8 cellular contexts compared by ENCODE assay signal in the genomic region with DNA sequence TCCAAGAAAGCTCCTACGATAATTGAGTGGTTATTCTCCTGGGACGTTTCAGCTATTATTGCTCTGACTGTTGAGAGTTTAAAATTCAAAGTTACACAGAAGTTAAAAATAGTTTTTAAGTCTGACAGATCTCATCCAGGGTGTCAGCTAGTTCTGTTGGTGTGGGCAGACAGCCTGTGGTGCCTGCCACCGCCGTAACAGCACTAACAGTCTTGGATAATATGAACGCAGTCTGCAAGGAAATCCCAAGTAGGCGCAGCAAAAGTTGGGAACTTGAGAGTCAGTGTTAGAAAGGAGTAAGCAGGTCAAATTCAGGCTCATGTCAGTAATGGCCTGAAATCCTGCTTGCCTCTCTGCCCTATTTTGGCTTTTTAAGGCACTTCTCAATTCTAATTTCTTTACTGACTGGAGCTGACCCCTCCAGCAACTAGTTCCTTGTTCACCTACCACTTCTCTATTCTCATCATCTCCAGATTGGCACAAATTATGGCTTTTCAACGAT. TPM values are rescaled to one million over a fixed set of nuclear protein-coding genes. Genes with fewer than 3 reads are reported as not detected.
DNase-seq lines count a peak whose midpoint lies in the region; ATAC-seq, FAIRE-seq and TF ChIP-seq lines count a peak whose summit lies in the region.

No MANE protein-coding gene starts in this region.

- no peak for TF ChIP-seq POLR2A in GM12892 (IDR thresholded peaks at IDR 0.05; ENCODE audit: low read depth, low read length)

- H3K4me3 ChIP-seq in HUES48 (ENCODE audit: low read depth, low read length) (0 out of 2 replicates have a peak overlapping the region, but pooled peaks have one; percentile 93), hepatocyte (peak overlapping the region; percentile 89)

- POLR2A ChIA-PET in activated CD4-positive, alpha-beta memory T cell treated with anti-CD3 and anti-CD28 coated beads for 36 hours (lab: Charles Lee): interaction anchor here (0.6 kb wide), 1 partner anchor 9 kb away, joined by 3 read pairs; no protein-coding TSS in a partner anchor

- no peak overlapping the region for H3K27ac Mint-ChIP-seq in activated CD4-positive, alpha-beta memory T cell treated with anti-CD3 and anti-CD28 coated beads for 36 hours
- H3K27ac Mint-ChIP-seq in stimulated activated memory B cell treated with anti-CD40 and anti-IgM and Interleukin-4, amounts not matched to agents 10 μg/mL and 1 μg/mL and 100 μg/mL, for 72 hours: peak overlapping the region; percentile 46

- H3K79me2 ChIP-seq in hepatocyte: peaks cover 39% of the 10 kb centered on the region

- no peak overlapping the region for H3K27ac ChIP-seq in HUES48 (ENCODE audit: low read depth, low read length)
- H3K27ac ChIP-seq in hepatocyte: no peak overlapping the region

- H3K4me1 Mint-ChIP-seq in activated CD4-positive, alpha-beta memory T cell treated with anti-CD3 and anti-CD28 coated beads for 36 hours (ENCODE audit: low read depth): peaks cover 15% of the 10 kb centered on the region
- H3K4me1 Mint-ChIP-seq in stimulated activated memory B cell treated with anti-CD40 and anti-IgM and Interleukin-4, amounts not matched to agents 10 μg/mL and 1 μg/mL and 100 μg/mL, for 72 hours: peaks cover 23% of the 10 kb centered on the region

- H3K4me2 ChIP-seq in hepatocyte: peak overlapping the region; percentile 94

- H3K9me2 ChIP-seq in hepatocyte (replicated peaks; ENCODE audit: insufficient read depth): no peaks in the 10 kb centered on the region

- intact Hi-C loops in activated CD4-positive, alpha-beta memory T cell treated with anti-CD3 and anti-CD28 coated beads for 36 hours (cut with micrococcal nuclease): no loop called here

- H3K36me3 Mint-ChIP-seq in activated CD4-positive, alpha-beta memory T cell treated with anti-CD3 and anti-CD28 coated beads for 36 hours: no peaks in the 10 kb centered on the region
- H3K36me3 Mint-ChIP-seq in stimulated activated memory B cell treated with anti-CD40 and anti-IgM and Interleukin-4, amounts not matched to agents 10 μg/mL and 1 μg/mL and 100 μg/mL, for 72 hours: no peaks in the 10 kb centered on the region

- ATAC-seq in stimulated activated memory B cell treated with anti-CD40 and anti-IgM and Interleukin-4, amounts not matched to agents 10 μg/mL and 1 μg/mL and 100 μg/mL, for 72 hours: no peak

- peaks cover 7% of the 10 kb centered on the region for H3K4me1 ChIP-seq in HUES48 (ENCODE audit: control insufficient read depth, insufficient read depth, low read length)
- peaks cover 21% of the 10 kb centered on the region for H3K4me1 ChIP-seq in hepatocyte (ENCODE audit: insufficient read depth)

- TF ChIP-seq CTCF in hepatocyte (IDR thresholded peaks at IDR 0.05; ENCODE audit: poor library complexity): no peak

- peaks cover 9% of the 10 kb centered on the region for H3K27me3 Mint-ChIP-seq in activated CD4-positive, alpha-beta memory T cell treated with anti-CD3 and anti-CD28 coated beads for 36 hours
- H3K27me3 Mint-ChIP-seq in stimulated activated memory B cell treated with anti-CD40 and anti-IgM and Interleukin-4, amounts not matched to agents 10 μg/mL and 1 μg/mL and 100 μg/mL, for 72 hours: peaks cover 34% of the 10 kb centered on the region

- H4K20me1 ChIP-seq in hepatocyte (ENCODE audit: insufficient read depth, poor library complexity, severe bottlenecking): peaks cover 4% of the 10 kb centered on the region

- no peak overlapping the region for H3K9ac ChIP-seq in HUES48 (ENCODE audit: low read depth, low read length)

- CTCF ChIA-PET in activated CD4-positive, alpha-beta memory T cell treated with anti-CD3 and anti-CD28 coated beads for 36 hours (lab: Charles Lee): interaction anchor here (1.4 to 1.9 kb wide), 2 partner anchors 145 to 216 kb away, joined by 3 to 5 read pairs; no protein-coding TSS in a partner anchor

- H2AFZ ChIP-seq in hepatocyte: no peak overlapping the region

- H3K4me3 Mint-ChIP-seq in activated CD4-positive, alpha-beta memory T cell treated with anti-CD3 and anti-CD28 coated beads for 36 hours: peak overlapping the region; percentile 89
- H3K4me3 Mint-ChIP-seq in stimulated activated memory B cell treated with anti-CD40 and anti-IgM and Interleukin-4, amounts not matched to agents 10 μg/mL and 1 μg/mL and 100 μg/mL, for 72 hours: peak overlapping the region; percentile 90

- FAIRE-seq in GM12892 (lab: Jason Lieb, UNC): no peak

- H3K9me3 ChIP-seq in HUES48 (ENCODE audit: control insufficient read depth, insufficient read depth, low read length): no peaks in the 10 kb centered on the region
- no peaks in the 10 kb centered on the region for H3K9me3 ChIP-seq in hepatocyte (ENCODE audit: low read depth)

- no peak for DNase-seq in activated CD4-positive, alpha-beta memory T cell treated with anti-CD3 and anti-CD28 coated beads for 36 hours
- DNase-seq in hepatocyte (ENCODE audit: low spot score) (no peak), GM19240 (ENCODE audit: insufficient read length, low spot score) (no peak), COR-L47 (lab: John Stamatoyannopoulos, UW) (no peak), GM12892 (ENCODE audit: insufficient read length) (no peak)
- DNase-seq in activated CD4-positive, alpha-beta T cell treated with anti-CD3 and anti-CD28 coated beads, Interleukin-2, amount 50 U/mL, for 4 hours: no peak

- no peaks in the 10 kb centered on the region for H3K36me3 ChIP-seq in HUES48 (ENCODE audit: control insufficient read depth, insufficient read depth, low read length)
- H3K36me3 ChIP-seq in hepatocyte (replicated peaks; ENCODE audit: insufficient read depth, low read depth): no peaks in the 10 kb centered on the region

- no peaks in the 10 kb centered on the region for H3K9me3 Mint-ChIP-seq in activated CD4-positive, alpha-beta memory T cell treated with anti-CD3 and anti-CD28 coated beads for 36 hours
- H3K9me3 Mint-ChIP-seq in stimulated activated memory B cell treated with anti-CD40 and anti-IgM and Interleukin-4, amounts not matched to agents 10 μg/mL and 1 μg/mL and 100 μg/mL, for 72 hours: no peaks in the 10 kb centered on the region

- H3K27me3 ChIP-seq in HUES48 (ENCODE audit: control insufficient read depth, insufficient read depth, low read length) (peaks cover 28% of the 10 kb centered on the region), hepatocyte (peaks cover 4% of the 10 kb centered on the region)

- WGBS in hepatocyte (ENCODE audit: low lambda C conversion rate, missing lambda C conversion rate): 64% methylated on average over 7 of the region's 7 CpGs

RNA-seq across cellular contexts. Expression of gene CRYBG3, which starts 1.7 kb away (rescaled TPM):
- total RNA-seq in activated CD4-positive, alpha-beta memory T cell treated with anti-CD3 and anti-CD28 coated beads for 36 hours: 1 to 10 TPM; 6.4 to 6.9 TPM
- 11.5 and 13.2 TPM in 2 replicates for total RNA-seq in hepatocyte
- 1.6 and 1.7 TPM in 2 replicates for polyA plus RNA-seq in hepatocyte
- 2.6 TPM for polyA plus RNA-seq in GM12892 (2012; ENCODE audit: missing spikeins)

RNA-seq across cellular contexts. Expression of gene ARL6, which starts 59.0 kb away (rescaled TPM):
- total RNA-seq in activated CD4-positive, alpha-beta memory T cell treated with anti-CD3 and anti-CD28 coated beads for 36 hours: 1 to 10 TPM; 3.9 to 6.1 TPM
- total RNA-seq in hepatocyte: 8.1 and 8.5 TPM in 2 replicates
- 3.0 and 4.0 TPM in 2 replicates for polyA plus RNA-seq in hepatocyte
- polyA plus RNA-seq in GM12892 (2012; ENCODE audit: missing spikeins): 4.4 TPM
